ENCODE assay signal across 1 cellular context in the genomic region with DNA sequence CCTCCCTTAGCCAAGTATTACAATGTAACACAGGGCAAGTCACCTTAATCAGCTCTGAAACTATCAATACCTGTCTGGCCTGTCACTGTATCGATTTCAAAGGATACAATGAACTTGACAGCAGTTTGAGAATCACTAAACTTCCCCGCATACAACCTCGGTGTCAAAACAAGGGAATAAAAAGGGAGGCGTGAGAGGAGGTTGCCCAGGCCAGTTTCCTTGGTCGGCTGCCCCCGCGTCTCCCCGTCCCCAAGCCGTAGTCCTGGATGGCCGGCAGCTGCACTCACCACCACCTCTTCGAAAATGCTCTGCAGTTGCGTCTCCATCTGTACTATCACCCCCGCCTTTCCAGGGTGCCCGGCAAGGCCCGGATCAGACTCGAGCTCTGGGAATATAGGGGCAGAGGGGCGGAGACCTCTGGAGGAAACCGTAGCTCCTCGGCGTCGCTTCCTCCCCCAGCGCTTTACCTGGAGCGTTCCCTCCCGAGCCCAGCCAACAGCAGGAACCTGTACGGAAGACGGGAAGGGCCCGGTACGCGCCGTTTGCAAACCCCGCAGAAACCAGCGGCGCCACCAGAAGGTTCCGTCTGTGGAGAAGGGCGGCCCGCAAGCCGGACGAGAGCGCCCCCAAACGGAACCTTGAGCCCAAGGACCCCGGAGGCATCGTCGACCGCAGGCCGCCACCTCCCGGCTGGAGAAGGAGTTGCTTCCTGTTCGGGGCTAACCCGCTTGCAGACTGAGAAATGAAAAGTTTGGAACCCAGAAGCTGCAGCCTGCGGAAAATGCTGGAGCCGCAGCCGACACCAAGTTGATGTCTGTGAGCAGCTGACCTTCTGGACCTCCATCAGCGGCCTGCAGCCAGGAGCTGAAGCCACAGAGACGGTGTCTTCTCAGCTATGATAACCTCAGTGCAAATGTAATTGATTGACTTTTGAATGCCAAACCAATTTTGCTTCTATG.
TF ChIP-seq lines count a peak whose summit lies in the region.

A gene with protein sequence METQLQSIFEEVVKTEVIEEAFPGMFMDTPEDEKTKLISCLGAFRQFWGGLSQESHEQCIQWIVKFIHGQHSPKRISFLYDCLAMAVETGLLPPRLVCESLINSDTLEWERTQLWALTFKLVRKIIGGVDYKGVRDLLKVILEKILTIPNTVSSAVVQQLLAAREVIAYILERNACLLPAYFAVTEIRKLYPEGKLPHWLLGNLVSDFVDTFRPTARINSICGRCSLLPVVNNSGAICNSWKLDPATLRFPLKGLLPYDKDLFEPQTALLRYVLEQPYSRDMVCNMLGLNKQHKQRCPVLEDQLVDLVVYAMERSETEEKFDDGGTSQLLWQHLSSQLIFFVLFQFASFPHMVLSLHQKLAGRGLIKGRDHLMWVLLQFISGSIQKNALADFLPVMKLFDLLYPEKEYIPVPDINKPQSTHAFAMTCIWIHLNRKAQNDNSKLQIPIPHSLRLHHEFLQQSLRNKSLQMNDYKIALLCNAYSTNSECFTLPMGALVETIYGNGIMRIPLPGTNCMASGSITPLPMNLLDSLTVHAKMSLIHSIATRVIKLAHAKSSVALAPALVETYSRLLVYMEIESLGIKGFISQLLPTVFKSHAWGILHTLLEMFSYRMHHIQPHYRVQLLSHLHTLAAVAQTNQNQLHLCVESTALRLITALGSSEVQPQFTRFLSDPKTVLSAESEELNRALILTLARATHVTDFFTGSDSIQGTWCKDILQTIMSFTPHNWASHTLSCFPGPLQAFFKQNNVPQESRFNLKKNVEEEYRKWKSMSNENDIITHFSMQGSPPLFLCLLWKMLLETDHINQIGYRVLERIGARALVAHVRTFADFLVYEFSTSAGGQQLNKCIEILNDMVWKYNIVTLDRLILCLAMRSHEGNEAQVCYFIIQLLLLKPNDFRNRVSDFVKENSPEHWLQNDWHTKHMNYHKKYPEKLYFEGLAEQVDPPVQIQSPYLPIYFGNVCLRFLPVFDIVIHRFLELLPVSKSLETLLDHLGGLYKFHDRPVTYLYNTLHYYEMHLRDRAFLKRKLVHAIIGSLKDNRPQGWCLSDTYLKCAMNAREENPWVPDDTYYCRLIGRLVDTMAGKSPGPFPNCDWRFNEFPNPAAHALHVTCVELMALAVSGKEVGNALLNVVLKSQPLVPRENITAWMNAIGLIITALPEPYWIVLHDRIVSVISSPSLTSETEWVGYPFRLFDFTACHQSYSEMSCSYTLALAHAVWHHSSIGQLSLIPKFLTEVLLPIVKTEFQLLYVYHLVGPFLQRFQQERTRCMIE (N-terminal part only) (minus strand): TSS at position 519 of the 959 bp plus-strand sequence. CDS start 193 bp downstream, at position 326.

TF ChIP-seq in HepG2, 621 proteins besides CTCF, POLR2A, EP300 and RAD21 (continued from another document and continues in another):
- peak; percentile 98 for TF ChIP-seq ZNF709 (CRISPR knock-in tag; IDR thresholded peaks at IDR 0.05)
- 0 out of 2 replicates have a peak, but pooled peaks have one; percentile 21 for TF ChIP-seq HES4 (CRISPR knock-in tag; IDR thresholded peaks at IDR 0.05; ENCODE audit: borderline replicate concordance)
- peak; percentile 98 for TF ChIP-seq BORCS8-MEF2B (CRISPR knock-in tag; IDR thresholded peaks at IDR 0.05)
- TF ChIP-seq, protein P1, sequence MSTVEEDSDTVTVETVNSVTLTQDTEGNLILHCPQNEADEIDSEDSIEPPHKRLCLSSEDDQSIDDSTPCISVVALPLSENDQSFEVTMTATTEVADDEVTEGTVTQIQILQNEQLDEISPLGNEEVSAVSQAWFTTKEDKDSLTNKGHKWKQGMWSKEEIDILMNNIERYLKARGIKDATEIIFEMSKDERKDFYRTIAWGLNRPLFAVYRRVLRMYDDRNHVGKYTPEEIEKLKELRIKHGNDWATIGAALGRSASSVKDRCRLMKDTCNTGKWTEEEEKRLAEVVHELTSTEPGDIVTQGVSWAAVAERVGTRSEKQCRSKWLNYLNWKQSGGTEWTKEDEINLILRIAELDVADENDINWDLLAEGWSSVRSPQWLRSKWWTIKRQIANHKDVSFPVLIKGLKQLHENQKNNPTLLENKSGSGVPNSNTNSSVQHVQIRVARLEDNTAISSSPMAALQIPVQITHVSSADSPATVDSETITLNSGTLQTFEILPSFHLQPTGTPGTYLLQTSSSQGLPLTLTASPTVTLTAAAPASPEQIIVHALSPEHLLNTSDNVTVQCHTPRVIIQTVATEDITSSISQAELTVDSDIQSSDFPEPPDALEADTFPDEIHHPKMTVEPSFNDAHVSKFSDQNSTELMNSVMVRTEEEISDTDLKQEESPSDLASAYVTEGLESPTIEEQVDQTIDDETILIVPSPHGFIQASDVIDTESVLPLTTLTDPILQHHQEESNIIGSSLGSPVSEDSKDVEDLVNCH (CRISPR knock-in tag; IDR thresholded peaks at IDR 0.05) = peak; percentile 94
- TF ChIP-seq KLF15 (CRISPR knock-in tag; IDR thresholded peaks at IDR 0.05; ENCODE audit: borderline replicate concordance) = peak; percentile 94
- peak; percentile 90 for TF ChIP-seq YY1 (IDR thresholded peaks at IDR 0.05; ENCODE audit: insufficient read depth, insufficient replicate concordance, low read depth, low read length)
- peak; percentile 99 for TF ChIP-seq KAT7 (CRISPR knock-in tag; IDR thresholded peaks at IDR 0.05; ENCODE audit: borderline replicate concordance)
- peak; percentile 92 for TF ChIP-seq TEAD3 (CRISPR knock-in tag; optimal IDR thresholded peaks at IDR 0.05; ENCODE audit: borderline replicate concordance)
- TF ChIP-seq ZNF605 (CRISPR knock-in tag; IDR thresholded peaks at IDR 0.05) = peak; percentile 100
- TF ChIP-seq BCL6 (CRISPR knock-in tag; IDR thresholded peaks at IDR 0.05) = peak; percentile 84
- peak; percentile 69; the same call in 1 of the 2 replicates for TF ChIP-seq ELF4 (CRISPR knock-in tag; IDR thresholded peaks at IDR 0.05; ENCODE audit: borderline replicate concordance)
- peak; percentile 90; the same call in 1 of the 2 replicates for TF ChIP-seq ZBTB3 (CRISPR knock-in tag; IDR thresholded peaks at IDR 0.05; ENCODE audit: borderline replicate concordance, low read depth)
- TF ChIP-seq GTF2F1 (IDR thresholded peaks at IDR 0.05; ENCODE audit: low read length) = peak; percentile 89
- TF ChIP-seq ZNF75D (CRISPR knock-in tag; IDR thresholded peaks at IDR 0.05; ENCODE audit: borderline replicate concordance) = no peak
- TF ChIP-seq SRF (IDR thresholded peaks at IDR 0.05; ENCODE audit: low read depth, low read length) = peak; percentile 84; the same call in 1 of the 2 replicates
- peak; percentile 92; the same call in 1 of the 2 replicates for TF ChIP-seq CHCHD3 (CRISPR knock-in tag; IDR thresholded peaks at IDR 0.05)
- TF ChIP-seq ZNF329 (CRISPR knock-in tag; IDR thresholded peaks at IDR 0.05; ENCODE audit: low read depth) = peak; percentile 90; the same call in 1 of the 2 replicates
- TF ChIP-seq ZSCAN20 (CRISPR knock-in tag; IDR thresholded peaks at IDR 0.05; ENCODE audit: borderline replicate concordance) = peak; percentile 96
- TF ChIP-seq ZNF431 (CRISPR knock-in tag; IDR thresholded peaks at IDR 0.05; ENCODE audit: borderline replicate concordance, low read depth) = peak; percentile 97
- TF ChIP-seq MTA1 (CRISPR knock-in tag; IDR thresholded peaks at IDR 0.05; ENCODE audit: borderline replicate concordance) = peak; percentile 99
- TF ChIP-seq NFE2L1 (CRISPR knock-in tag; IDR thresholded peaks at IDR 0.05; ENCODE audit: borderline replicate concordance) = 0 out of 2 replicates have a peak, but pooled peaks have one; percentile 87
- peak; percentile 100 for TF ChIP-seq POGZ (CRISPR knock-in tag; IDR thresholded peaks at IDR 0.05)
- TF ChIP-seq, protein P2, sequence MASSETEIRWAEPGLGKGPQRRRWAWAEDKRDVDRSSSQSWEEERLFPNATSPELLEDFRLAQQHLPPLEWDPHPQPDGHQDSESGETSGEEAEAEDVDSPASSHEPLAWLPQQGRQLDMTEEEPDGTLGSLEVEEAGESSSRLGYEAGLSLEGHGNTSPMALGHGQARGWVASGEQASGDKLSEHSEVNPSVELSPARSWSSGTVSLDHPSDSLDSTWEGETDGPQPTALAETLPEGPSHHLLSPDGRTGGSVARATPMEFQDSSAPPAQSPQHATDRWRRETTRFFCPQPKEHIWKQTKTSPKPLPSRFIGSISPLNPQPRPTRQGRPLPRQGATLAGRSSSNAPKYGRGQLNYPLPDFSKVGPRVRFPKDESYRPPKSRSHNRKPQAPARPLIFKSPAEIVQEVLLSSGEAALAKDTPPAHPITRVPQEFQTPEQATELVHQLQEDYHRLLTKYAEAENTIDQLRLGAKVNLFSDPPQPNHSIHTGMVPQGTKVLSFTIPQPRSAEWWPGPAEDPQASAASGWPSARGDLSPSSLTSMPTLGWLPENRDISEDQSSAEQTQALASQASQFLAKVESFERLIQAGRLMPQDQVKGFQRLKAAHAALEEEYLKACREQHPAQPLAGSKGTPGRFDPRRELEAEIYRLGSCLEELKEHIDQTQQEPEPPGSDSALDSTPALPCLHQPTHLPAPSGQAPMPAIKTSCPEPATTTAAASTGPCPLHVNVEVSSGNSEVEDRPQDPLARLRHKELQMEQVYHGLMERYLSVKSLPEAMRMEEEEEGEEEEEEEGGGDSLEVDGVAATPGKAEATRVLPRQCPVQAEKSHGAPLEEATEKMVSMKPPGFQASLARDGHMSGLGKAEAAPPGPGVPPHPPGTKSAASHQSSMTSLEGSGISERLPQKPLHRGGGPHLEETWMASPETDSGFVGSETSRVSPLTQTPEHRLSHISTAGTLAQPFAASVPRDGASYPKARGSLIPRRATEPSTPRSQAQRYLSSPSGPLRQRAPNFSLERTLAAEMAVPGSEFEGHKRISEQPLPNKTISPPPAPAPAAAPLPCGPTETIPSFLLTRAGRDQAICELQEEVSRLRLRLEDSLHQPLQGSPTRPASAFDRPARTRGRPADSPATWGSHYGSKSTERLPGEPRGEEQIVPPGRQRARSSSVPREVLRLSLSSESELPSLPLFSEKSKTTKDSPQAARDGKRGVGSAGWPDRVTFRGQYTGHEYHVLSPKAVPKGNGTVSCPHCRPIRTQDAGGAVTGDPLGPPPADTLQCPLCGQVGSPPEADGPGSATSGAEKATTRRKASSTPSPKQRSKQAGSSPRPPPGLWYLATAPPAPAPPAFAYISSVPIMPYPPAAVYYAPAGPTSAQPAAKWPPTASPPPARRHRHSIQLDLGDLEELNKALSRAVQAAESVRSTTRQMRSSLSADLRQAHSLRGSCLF (CRISPR knock-in tag; IDR thresholded peaks at IDR 0.05; ENCODE audit: borderline replicate concordance) = peak; percentile 90; the same call in 1 of the 2 replicates
- TF ChIP-seq SP4 (CRISPR knock-in tag; IDR thresholded peaks at IDR 0.05) = peak; percentile 98
- peak; percentile 91 for TF ChIP-seq MXD4 (CRISPR knock-in tag; IDR thresholded peaks at IDR 0.05)
- TF ChIP-seq GLI4 (CRISPR knock-in tag; IDR thresholded peaks at IDR 0.05; ENCODE audit: borderline replicate concordance) = peak; percentile 96
- TF ChIP-seq SOX5 (CRISPR knock-in tag; IDR thresholded peaks at IDR 0.05; ENCODE audit: borderline replicate concordance) = peak; percentile 88
- TF ChIP-seq ZNF225 (CRISPR knock-in tag; IDR thresholded peaks at IDR 0.05) = peak; percentile 99
- TF ChIP-seq, protein P3, sequence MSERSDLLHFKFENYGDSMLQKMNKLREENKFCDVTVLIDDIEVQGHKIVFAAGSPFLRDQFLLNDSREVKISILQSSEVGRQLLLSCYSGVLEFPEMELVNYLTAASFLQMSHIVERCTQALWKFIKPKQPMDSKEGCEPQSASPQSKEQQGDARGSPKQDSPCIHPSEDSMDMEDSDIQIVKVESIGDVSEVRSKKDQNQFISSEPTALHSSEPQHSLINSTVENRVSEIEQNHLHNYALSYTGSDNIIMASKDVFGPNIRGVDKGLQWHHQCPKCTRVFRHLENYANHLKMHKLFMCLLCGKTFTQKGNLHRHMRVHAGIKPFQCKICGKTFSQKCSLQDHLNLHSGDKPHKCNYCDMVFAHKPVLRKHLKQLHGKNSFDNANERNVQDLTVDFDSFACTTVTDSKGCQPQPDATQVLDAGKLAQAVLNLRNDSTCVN (CRISPR knock-in tag; IDR thresholded peaks at IDR 0.05; ENCODE audit: borderline replicate concordance) = peak; percentile 95
- TF ChIP-seq ZMYM2 (CRISPR knock-in tag; IDR thresholded peaks at IDR 0.05) = peak; percentile 89
- TF ChIP-seq, protein P4, sequence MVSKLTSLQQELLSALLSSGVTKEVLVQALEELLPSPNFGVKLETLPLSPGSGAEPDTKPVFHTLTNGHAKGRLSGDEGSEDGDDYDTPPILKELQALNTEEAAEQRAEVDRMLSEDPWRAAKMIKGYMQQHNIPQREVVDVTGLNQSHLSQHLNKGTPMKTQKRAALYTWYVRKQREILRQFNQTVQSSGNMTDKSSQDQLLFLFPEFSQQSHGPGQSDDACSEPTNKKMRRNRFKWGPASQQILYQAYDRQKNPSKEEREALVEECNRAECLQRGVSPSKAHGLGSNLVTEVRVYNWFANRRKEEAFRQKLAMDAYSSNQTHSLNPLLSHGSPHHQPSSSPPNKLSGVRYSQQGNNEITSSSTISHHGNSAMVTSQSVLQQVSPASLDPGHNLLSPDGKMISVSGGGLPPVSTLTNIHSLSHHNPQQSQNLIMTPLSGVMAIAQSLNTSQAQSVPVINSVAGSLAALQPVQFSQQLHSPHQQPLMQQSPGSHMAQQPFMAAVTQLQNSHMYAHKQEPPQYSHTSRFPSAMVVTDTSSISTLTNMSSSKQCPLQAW (CRISPR knock-in tag; IDR thresholded peaks at IDR 0.05) = peak; percentile 100
- TF ChIP-seq ZNF234 (CRISPR knock-in tag; conservative IDR thresholded peaks at IDR 0.05) = peak; percentile 98
- TF ChIP-seq FOXC1 (CRISPR knock-in tag; IDR thresholded peaks at IDR 0.05; ENCODE audit: borderline replicate concordance) = peak; percentile 99
- TF ChIP-seq ZNF430 (CRISPR knock-in tag; IDR thresholded peaks at IDR 0.05) = peak; percentile 98; the same call in 1 of the 2 replicates
- TF ChIP-seq HIVEP1 (CRISPR knock-in tag; IDR thresholded peaks at IDR 0.05) = peak; percentile 96
- TF ChIP-seq ZSCAN29 (CRISPR knock-in tag; conservative IDR thresholded peaks at IDR 0.05) = peak; percentile 98
- TF ChIP-seq ERF (CRISPR knock-in tag; IDR thresholded peaks at IDR 0.05) = peak; percentile 100
- TF ChIP-seq, protein P5, sequence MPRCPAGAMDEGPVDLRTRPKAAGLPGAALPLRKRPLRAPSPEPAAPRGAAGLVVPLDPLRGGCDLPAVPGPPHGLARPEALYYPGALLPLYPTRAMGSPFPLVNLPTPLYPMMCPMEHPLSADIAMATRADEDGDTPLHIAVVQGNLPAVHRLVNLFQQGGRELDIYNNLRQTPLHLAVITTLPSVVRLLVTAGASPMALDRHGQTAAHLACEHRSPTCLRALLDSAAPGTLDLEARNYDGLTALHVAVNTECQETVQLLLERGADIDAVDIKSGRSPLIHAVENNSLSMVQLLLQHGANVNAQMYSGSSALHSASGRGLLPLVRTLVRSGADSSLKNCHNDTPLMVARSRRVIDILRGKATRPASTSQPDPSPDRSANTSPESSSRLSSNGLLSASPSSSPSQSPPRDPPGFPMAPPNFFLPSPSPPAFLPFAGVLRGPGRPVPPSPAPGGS (CRISPR knock-in tag; IDR thresholded peaks at IDR 0.05) = peak; percentile 97
- TF ChIP-seq ZNF205 (CRISPR knock-in tag; IDR thresholded peaks at IDR 0.05) = peak; percentile 98
- peak; percentile 94 for TF ChIP-seq GZF1 (CRISPR knock-in tag; IDR thresholded peaks at IDR 0.05)
